ENCODE assay signal across 14 cellular contexts in the genomic region with DNA sequence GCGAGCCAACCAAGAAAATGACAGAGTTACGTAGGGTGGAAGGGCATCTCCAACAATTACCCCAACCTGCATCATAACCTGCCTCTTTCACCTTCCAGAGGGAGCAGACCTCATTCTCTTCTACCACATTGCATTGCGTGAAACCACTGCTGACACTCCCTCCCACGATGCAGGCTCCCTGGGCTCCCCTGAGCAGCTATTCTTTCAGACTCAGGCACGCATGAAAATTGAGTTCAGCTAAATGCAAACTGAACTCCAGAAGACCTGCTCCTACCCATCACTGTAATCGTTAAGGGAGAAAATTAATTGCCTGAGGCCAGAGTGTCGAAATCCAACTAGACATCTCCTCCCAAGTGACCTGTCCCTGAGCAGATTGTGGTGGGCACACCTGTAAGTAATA.
DNase-seq lines count a peak whose midpoint lies in the region; ATAC-seq and TF ChIP-seq lines count a peak whose summit lies in the region.
"Had no signal": no experiment of that assay in that cellular context is flagged by ENCODE, and none has a peak within 500 bp of the region (broad histone marks: within the 10 kb centered on the region; RNA-seq: fewer than 3 reads in every experiment).

No MANE protein-coding gene starts in this region.

- H2AFZ ChIP-seq in SK-N-SH (ENCODE audit: low read depth): no peak overlapping the region

- 18% methylated on average over 7 of the region's 7 CpGs for WGBS in SK-N-SH (ENCODE audit: low lambda C conversion rate)

- no peaks in the 10 kb centered on the region for H3K4me1 ChIP-seq in SK-N-SH (ENCODE audit: control insufficient read depth in 1 of 2, insufficient read depth in 2 of 2, low read depth in 1 of 2, low read length in 1 of 2)
- H3K4me1 ChIP-seq: BLaER1 treated with 17β-estradiol and CSF1 and Interleukin-3, amounts not matched to agents 10 nM and 100 nM had no signal

- no peaks in the 10 kb centered on the region for H4K20me1 ChIP-seq in SK-N-SH (ENCODE audit: insufficient read depth)
- H4K20me1 ChIP-seq: BLaER1 treated with 17β-estradiol and CSF1 and Interleukin-3, amounts not matched to agents 10 nM and 100 nM had no signal

- H3K9me2 ChIP-seq in SK-N-SH: no peaks in the 10 kb centered on the region

- H3K4me3 ChIP-seq in SK-N-SH (ENCODE audit: low read depth in 2 of 2, low read length in 1 of 2): no peak overlapping the region
- H3K4me3 ChIP-seq: BLaER1 treated with 17β-estradiol and CSF1 and Interleukin-3, amounts not matched to agents 10 nM and 100 nM had no signal

- TF ChIP-seq CTCF in SK-N-SH (IDR thresholded peaks at IDR 0.05): no peak

- TF ChIP-seq EP300 in SK-N-SH (IDR thresholded peaks at IDR 0.05; ENCODE audit: borderline replicate concordance in 1 of 2, low read depth in 1 of 2, low read length in 1 of 2): no peak

- H3K9me3 ChIP-seq in SK-N-SH: no peaks in the 10 kb centered on the region
- H3K9me3 ChIP-seq: BLaER1 treated with 17β-estradiol and CSF1 and Interleukin-3, amounts not matched to agents 10 nM and 100 nM had no signal

- ATAC-seq in HG03354 (IDR thresholded peaks at IDR 0.05; ENCODE audit: poor library complexity, severe bottlenecking, unreplicated experiment): no peak

- no peak overlapping the region for H3K9ac ChIP-seq in SK-N-SH
- H3K9ac ChIP-seq: BLaER1 treated with 17β-estradiol and CSF1 and Interleukin-3, amounts not matched to agents 10 nM and 100 nM had no signal

- POLR2A ChIA-PET in SK-N-SH (lab: Yijun Ruan, JAX): no interaction called here

- H3K27me3 ChIP-seq in SK-N-SH (ENCODE audit: insufficient read depth): no peaks in the 10 kb centered on the region
- H3K27me3 ChIP-seq: BLaER1 treated with 17β-estradiol and CSF1 and Interleukin-3, amounts not matched to agents 10 nM and 100 nM had no signal

- DNase-seq in DMS79 treated with DMSO at 0.1 percent for 48 hours (lab: John Stamatoyannopoulos, UW) (peak; percentile 18), kidney glomerular epithelial cell (lab: John Stamatoyannopoulos, UW) (peak; percentile 56), retina (peak; percentile 77), SK-N-SH (no peak), ecto neural progenitor cell (ENCODE audit: low spot score) (no peak)
- DNase-seq: ACHN; CD4-positive, CD25-positive, alpha-beta regulatory T cell; DMS53; HCEC 1CT; HFFc6; IMR-90 had no signal

- no peaks in the 10 kb centered on the region for H3K36me3 ChIP-seq in SK-N-SH (replicated peaks in 1 of 2; ENCODE audit: control insufficient read depth in 1 of 2, insufficient read depth in 2 of 2, low read length in 1 of 2)
- H3K36me3 ChIP-seq: BLaER1 treated with 17β-estradiol and CSF1 and Interleukin-3, amounts not matched to agents 10 nM and 100 nM had no signal

- CTCF ChIA-PET in SK-N-SH (lab: Yijun Ruan, JAX): interaction anchor here (1.6 kb wide), 1 partner anchor 184 kb away, joined by 4 read pairs; no protein-coding TSS in a partner anchor

- TF ChIP-seq RAD21 in SK-N-SH (IDR thresholded peaks at IDR 0.05; ENCODE audit: low read length): no peak

- no peaks in the 10 kb centered on the region for H3F3A ChIP-seq in SK-N-SH (replicated peaks; ENCODE audit: insufficient read depth)

- no peaks in the 10 kb centered on the region for H3K79me2 ChIP-seq in SK-N-SH (ENCODE audit: insufficient read depth)

- H3K27ac ChIP-seq in angular gyrus (ENCODE audit: low read depth, low read length) (peak overlapping the region; percentile 9), SK-N-SH (ENCODE audit: low read depth in 2 of 2, low read length in 1 of 2) (no peak overlapping the region)
- H3K27ac ChIP-seq: BLaER1 treated with 17β-estradiol and CSF1 and Interleukin-3, amounts not matched to agents 10 nM and 100 nM had no signal

- no peak overlapping the region for H3K4me2 ChIP-seq in SK-N-SH
- H3K4me2 ChIP-seq: BLaER1 treated with 17β-estradiol and CSF1 and Interleukin-3, amounts not matched to agents 10 nM and 100 nM had no signal

TF ChIP-seq in SK-N-SH, 30 proteins besides CTCF, POLR2A, EP300 and RAD21:
- TF ChIP-seq FOXM1 (IDR thresholded peaks at IDR 0.05; ENCODE audit: low read depth) (no peak), TCF12 (IDR thresholded peaks at IDR 0.05) (no peak), NFIC (IDR thresholded peaks at IDR 0.05; ENCODE audit: borderline replicate concordance) (no peak), PBX3 (IDR thresholded peaks at IDR 0.05) (no peak), MEF2A (IDR thresholded peaks at IDR 0.05; ENCODE audit: borderline replicate concordance, low read depth) (no peak)
- TF ChIP-seq, protein P1, sequence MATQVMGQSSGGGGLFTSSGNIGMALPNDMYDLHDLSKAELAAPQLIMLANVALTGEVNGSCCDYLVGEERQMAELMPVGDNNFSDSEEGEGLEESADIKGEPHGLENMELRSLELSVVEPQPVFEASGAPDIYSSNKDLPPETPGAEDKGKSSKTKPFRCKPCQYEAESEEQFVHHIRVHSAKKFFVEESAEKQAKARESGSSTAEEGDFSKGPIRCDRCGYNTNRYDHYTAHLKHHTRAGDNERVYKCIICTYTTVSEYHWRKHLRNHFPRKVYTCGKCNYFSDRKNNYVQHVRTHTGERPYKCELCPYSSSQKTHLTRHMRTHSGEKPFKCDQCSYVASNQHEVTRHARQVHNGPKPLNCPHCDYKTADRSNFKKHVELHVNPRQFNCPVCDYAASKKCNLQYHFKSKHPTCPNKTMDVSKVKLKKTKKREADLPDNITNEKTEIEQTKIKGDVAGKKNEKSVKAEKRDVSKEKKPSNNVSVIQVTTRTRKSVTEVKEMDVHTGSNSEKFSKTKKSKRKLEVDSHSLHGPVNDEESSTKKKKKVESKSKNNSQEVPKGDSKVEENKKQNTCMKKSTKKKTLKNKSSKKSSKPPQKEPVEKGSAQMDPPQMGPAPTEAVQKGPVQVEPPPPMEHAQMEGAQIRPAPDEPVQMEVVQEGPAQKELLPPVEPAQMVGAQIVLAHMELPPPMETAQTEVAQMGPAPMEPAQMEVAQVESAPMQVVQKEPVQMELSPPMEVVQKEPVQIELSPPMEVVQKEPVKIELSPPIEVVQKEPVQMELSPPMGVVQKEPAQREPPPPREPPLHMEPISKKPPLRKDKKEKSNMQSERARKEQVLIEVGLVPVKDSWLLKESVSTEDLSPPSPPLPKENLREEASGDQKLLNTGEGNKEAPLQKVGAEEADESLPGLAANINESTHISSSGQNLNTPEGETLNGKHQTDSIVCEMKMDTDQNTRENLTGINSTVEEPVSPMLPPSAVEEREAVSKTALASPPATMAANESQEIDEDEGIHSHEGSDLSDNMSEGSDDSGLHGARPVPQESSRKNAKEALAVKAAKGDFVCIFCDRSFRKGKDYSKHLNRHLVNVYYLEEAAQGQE (IDR thresholded peaks at IDR 0.05; ENCODE audit: low read depth, low read length): no peak
- TF ChIP-seq, protein P2, sequence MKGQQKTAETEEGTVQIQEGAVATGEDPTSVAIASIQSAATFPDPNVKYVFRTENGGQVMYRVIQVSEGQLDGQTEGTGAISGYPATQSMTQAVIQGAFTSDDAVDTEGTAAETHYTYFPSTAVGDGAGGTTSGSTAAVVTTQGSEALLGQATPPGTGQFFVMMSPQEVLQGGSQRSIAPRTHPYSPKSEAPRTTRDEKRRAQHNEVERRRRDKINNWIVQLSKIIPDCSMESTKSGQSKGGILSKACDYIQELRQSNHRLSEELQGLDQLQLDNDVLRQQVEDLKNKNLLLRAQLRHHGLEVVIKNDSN (IDR thresholded peaks at IDR 0.05; ENCODE audit: borderline replicate concordance, low read depth): no peak
- TF ChIP-seq, protein P3, sequence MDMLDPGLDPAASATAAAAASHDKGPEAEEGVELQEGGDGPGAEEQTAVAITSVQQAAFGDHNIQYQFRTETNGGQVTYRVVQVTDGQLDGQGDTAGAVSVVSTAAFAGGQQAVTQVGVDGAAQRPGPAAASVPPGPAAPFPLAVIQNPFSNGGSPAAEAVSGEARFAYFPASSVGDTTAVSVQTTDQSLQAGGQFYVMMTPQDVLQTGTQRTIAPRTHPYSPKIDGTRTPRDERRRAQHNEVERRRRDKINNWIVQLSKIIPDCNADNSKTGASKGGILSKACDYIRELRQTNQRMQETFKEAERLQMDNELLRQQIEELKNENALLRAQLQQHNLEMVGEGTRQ (IDR thresholded peaks at IDR 0.05; ENCODE audit: borderline replicate concordance, low read depth, low read length): no peak
TF ChIP-seq in SK-N-SH: peak in this region for 0.

Comparison
In these comparisons a context has a peak if more than half of its experiments do, and no peak if none do; other contexts are left out.
1. DNase-seq: peak in DMS79 treated with DMSO at 0.1 percent for 48 hours (single experiment), kidney glomerular epithelial cell (single experiment) and retina (single experiment); none in SK-N-SH (single experiment) and ecto neural progenitor cell (single experiment).